In the genomic region with DNA sequence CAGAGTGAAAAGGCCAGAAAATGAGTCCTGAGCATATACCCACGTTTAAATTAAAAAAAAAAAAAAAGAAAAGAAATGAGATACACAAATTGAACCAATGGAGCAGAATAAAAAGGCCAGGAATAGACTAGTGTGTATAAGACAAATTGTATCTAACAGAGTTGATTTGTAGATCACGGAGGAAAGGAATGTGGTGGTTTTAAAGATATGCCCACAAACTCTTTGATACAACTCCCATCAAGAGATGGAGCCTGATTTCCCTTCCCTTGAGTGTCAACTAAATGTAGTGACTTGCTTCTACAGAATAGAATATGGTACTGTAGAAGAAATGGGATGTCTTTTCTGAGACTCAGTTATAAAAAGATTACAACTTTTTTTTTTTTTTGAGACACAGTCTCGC, we compare ENCODE assay signal across 3 cellular contexts.
TF ChIP-seq lines count a peak whose summit lies in the region.

No MANE protein-coding gene starts in this region.

TF ChIP-seq in SK-N-SH, 30 proteins besides CTCF, POLR2A, EP300 and RAD21:
- TF ChIP-seq POLR2AphosphoS5 (IDR thresholded peaks at IDR 0.05; ENCODE audit: low read depth, low read length), result no peak
- TF ChIP-seq GABPA (IDR thresholded peaks at IDR 0.05; ENCODE audit: low read depth), result no peak
- TF ChIP-seq YY1 (IDR thresholded peaks at IDR 0.05; ENCODE audit: low read depth), result no peak
- TF ChIP-seq, protein P1, sequence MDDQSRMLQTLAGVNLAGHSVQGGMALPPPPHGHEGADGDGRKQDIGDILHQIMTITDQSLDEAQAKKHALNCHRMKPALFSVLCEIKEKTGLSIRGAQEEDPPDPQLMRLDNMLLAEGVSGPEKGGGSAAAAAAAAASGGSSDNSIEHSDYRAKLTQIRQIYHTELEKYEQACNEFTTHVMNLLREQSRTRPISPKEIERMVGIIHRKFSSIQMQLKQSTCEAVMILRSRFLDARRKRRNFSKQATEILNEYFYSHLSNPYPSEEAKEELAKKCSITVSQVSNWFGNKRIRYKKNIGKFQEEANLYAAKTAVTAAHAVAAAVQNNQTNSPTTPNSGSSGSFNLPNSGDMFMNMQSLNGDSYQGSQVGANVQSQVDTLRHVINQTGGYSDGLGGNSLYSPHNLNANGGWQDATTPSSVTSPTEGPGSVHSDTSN (IDR thresholded peaks at IDR 0.05), result peak; percentile 16; the same call in 1 of the 2 replicates
- no peak for TF ChIP-seq RFX5 (IDR thresholded peaks at IDR 0.05; ENCODE audit: low read length)
- no peak for TF ChIP-seq FOXJ3 (CRISPR knock-in tag; IDR thresholded peaks at IDR 0.05)

TF ChIP-seq in SK-N-SH treated with all-trans-retinoic acid at 6 μM for 48 hours, 23 proteins besides CTCF, POLR2A, EP300 and RAD21:
- TF ChIP-seq ARNTL (CRISPR knock-in tag; IDR thresholded peaks at IDR 0.05; ENCODE audit: borderline replicate concordance, low read depth), result no peak
- no peak for TF ChIP-seq RARB (CRISPR knock-in tag; IDR thresholded peaks at IDR 0.05)
- TF ChIP-seq GLIS3 (CRISPR knock-in tag; IDR thresholded peaks at IDR 0.05), result no peak
- no peak for TF ChIP-seq CSDC2 (CRISPR knock-in tag; IDR thresholded peaks at IDR 0.05)
- TF ChIP-seq OSR1 (CRISPR knock-in tag; IDR thresholded peaks at IDR 0.05), result no peak
- TF ChIP-seq ZC3H10 (CRISPR knock-in tag; IDR thresholded peaks at IDR 0.05), result no peak
- TF ChIP-seq TOX (CRISPR knock-in tag; IDR thresholded peaks at IDR 0.05; ENCODE audit: borderline replicate concordance), result no peak
- no peak for TF ChIP-seq ZFP3 (CRISPR knock-in tag; IDR thresholded peaks at IDR 0.05)
- no peak for TF ChIP-seq PPARA (CRISPR knock-in tag; IDR thresholded peaks at IDR 0.05; ENCODE audit: borderline replicate concordance)
- TF ChIP-seq, protein P2, sequence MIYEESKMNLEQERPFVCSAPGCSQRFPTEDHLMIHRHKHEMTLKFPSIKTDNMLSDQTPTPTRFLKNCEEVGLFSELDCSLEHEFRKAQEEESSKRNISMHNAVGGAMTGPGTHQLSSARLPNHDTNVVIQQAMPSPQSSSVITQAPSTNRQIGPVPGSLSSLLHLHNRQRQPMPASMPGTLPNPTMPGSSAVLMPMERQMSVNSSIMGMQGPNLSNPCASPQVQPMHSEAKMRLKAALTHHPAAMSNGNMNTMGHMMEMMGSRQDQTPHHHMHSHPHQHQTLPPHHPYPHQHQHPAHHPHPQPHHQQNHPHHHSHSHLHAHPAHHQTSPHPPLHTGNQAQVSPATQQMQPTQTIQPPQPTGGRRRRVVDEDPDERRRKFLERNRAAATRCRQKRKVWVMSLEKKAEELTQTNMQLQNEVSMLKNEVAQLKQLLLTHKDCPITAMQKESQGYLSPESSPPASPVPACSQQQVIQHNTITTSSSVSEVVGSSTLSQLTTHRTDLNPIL (CRISPR knock-in tag; IDR thresholded peaks at IDR 0.05; ENCODE audit: low read depth), result no peak
- TF ChIP-seq, protein P3, sequence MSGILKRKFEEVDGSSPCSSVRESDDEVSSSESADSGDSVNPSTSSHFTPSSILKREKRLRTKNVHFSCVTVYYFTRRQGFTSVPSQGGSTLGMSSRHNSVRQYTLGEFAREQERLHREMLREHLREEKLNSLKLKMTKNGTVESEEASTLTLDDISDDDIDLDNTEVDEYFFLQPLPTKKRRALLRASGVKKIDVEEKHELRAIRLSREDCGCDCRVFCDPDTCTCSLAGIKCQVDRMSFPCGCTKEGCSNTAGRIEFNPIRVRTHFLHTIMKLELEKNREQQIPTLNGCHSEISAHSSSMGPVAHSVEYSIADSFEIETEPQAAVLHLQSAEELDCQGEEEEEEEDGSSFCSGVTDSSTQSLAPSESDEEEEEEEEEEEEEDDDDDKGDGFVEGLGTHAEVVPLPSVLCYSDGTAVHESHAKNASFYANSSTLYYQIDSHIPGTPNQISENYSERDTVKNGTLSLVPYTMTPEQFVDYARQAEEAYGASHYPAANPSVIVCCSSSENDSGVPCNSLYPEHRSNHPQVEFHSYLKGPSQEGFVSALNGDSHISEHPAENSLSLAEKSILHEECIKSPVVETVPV (CRISPR knock-in tag; IDR thresholded peaks at IDR 0.05), result no peak
- TF ChIP-seq, protein P4, sequence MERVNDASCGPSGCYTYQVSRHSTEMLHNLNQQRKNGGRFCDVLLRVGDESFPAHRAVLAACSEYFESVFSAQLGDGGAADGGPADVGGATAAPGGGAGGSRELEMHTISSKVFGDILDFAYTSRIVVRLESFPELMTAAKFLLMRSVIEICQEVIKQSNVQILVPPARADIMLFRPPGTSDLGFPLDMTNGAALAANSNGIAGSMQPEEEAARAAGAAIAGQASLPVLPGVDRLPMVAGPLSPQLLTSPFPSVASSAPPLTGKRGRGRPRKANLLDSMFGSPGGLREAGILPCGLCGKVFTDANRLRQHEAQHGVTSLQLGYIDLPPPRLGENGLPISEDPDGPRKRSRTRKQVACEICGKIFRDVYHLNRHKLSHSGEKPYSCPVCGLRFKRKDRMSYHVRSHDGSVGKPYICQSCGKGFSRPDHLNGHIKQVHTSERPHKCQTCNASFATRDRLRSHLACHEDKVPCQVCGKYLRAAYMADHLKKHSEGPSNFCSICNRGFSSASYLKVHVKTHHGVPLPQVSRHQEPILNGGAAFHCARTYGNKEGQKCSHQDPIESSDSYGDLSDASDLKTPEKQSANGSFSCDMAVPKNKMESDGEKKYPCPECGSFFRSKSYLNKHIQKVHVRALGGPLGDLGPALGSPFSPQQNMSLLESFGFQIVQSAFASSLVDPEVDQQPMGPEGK (CRISPR knock-in tag; IDR thresholded peaks at IDR 0.05; ENCODE audit: borderline replicate concordance), result no peak
- no peak for TF ChIP-seq ESRRG (CRISPR knock-in tag; IDR thresholded peaks at IDR 0.05)
- no peak for TF ChIP-seq ZNF8 (CRISPR knock-in tag; IDR thresholded peaks at IDR 0.05)
- TF ChIP-seq ZFP30 (CRISPR knock-in tag; IDR thresholded peaks at IDR 0.05), result no peak
- TF ChIP-seq ZNF70 (CRISPR knock-in tag; IDR thresholded peaks at IDR 0.05), result no peak
- TF ChIP-seq SNAI2 (CRISPR knock-in tag; IDR thresholded peaks at IDR 0.05), result no peak
TF ChIP-seq in SK-N-SH treated with all-trans-retinoic acid at 6 μM for 48 hours: peak in this region for 0.

TF ChIP-seq in K562, 482 proteins besides CTCF, POLR2A, EP300 and RAD21:
- TF ChIP-seq, protein P5, sequence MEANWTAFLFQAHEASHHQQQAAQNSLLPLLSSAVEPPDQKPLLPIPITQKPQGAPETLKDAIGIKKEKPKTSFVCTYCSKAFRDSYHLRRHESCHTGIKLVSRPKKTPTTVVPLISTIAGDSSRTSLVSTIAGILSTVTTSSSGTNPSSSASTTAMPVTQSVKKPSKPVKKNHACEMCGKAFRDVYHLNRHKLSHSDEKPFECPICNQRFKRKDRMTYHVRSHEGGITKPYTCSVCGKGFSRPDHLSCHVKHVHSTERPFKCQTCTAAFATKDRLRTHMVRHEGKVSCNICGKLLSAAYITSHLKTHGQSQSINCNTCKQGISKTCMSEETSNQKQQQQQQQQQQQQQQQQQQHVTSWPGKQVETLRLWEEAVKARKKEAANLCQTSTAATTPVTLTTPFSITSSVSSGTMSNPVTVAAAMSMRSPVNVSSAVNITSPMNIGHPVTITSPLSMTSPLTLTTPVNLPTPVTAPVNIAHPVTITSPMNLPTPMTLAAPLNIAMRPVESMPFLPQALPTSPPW (CRISPR knock-in tag; IDR thresholded peaks at IDR 0.05), result 0 out of 2 replicates have a peak, but pooled peaks have one; percentile 23
- no peak for TF ChIP-seq MTA1 (IDR thresholded peaks at IDR 0.05; ENCODE audit: borderline replicate concordance)
- TF ChIP-seq TEAD1 (CRISPR knock-in tag; IDR thresholded peaks at IDR 0.05), result 0 out of 4 replicates have a peak, but pooled peaks of 1 of the 2 experiments have one; percentile 24
- no peak for TF ChIP-seq NFRKB (IDR thresholded peaks at IDR 0.05; ENCODE audit: low read depth)
